In the genomic region with DNA sequence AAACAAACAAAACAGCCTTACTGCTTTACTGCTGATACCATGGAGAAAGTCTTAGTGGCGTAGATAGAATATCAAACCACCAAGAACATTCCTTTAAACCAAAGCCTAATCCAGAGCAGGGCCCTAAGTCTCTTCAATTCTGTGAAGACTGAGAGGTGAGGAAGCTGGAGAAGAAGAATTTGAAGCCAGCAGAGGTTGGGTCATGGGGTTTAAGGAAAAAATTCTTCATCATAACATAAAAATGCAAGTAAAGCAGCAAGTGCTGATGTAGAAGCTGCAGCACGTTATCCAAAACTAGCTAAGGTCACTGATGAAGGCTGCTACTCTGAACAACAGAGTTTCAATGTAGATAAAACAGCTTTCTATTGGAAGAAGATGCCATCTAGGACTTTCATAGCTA, we compare ENCODE assay signal across 1 cellular context.
TF ChIP-seq lines count a peak whose summit lies in the region.

No MANE protein-coding gene starts in this region.

TF ChIP-seq in GM23338, 12 proteins besides CTCF, POLR2A, EP300 and RAD21 (continued from another document):
- TF ChIP-seq REST (IDR thresholded peaks at IDR 0.05; ENCODE audit: unreplicated experiment) (no peak), ZNF114 (CRISPR knock-in tag; IDR thresholded peaks at IDR 0.05) (no peak)
TF ChIP-seq in GM23338: peak in this region for 0.
